17 cellular contexts compared by ENCODE assay signal in the genomic region with DNA sequence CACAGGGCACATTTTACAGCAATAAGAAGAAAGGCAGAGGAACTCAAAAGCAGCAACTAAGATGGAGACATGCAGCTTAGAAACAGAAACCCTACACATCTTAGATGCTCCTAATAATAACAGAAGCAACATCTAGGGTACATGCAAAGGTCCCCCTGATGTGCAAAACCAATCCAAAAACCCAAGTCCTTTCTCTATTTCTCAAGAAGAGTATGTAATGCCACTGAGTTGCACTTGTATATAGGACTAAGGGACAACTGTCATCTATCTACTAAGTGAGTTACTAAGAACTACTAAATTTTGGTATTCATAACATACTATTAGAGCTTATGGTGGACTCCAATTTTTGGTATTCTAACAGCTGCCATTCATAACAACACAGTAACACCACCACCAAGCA.
"Had no signal": no experiment of that assay in that cellular context is flagged by ENCODE, and none has a peak within 500 bp of the region (broad histone marks: within the 10 kb centered on the region; RNA-seq: fewer than 3 reads in every experiment).

No MANE protein-coding gene starts in this region.

- H3K4me1 ChIP-seq: breast epithelium had no signal

- H3K27ac ChIP-seq: ascending aorta, breast epithelium, dorsolateral prefrontal cortex, gastroesophageal sphincter, ovary, spleen, stomach, testis, upper lobe of right lung had no signal

- H3K27me3 ChIP-seq: ascending aorta, breast epithelium, dorsolateral prefrontal cortex, gastroesophageal sphincter, ovary, spleen, stomach, testis, upper lobe of right lung had no signal

- DNase-seq: activated CD4-positive, alpha-beta T cell treated with anti-CD3 and anti-CD28 coated beads, Interleukin-2, amount 50 U/mL, for 48 hours; activated CD8-positive, alpha-beta memory T cell treated with anti-CD3 and anti-CD28 coated beads, Interleukin-2, amount 50 U/mL, for 4 hours; activated naive CD4-positive, alpha-beta T cell treated with anti-CD3 and anti-CD28 coated beads, Interleukin-2, amount 10 ng/mL, durations not matched to agents 7 days and 5 days; dorsolateral prefrontal cortex; islet precursor cell; midbrain; ovary; spleen; stomach; SW 1271; testis; upper lobe of right lung had no signal

- H3K9me3 ChIP-seq: ascending aorta, breast epithelium, gastroesophageal sphincter, ovary, spleen, stomach, testis, upper lobe of right lung had no signal

- ATAC-seq: gastroesophageal sphincter, sciatic nerve, upper lobe of right lung had no signal

- H3K36me3 ChIP-seq: ovary had no signal

- H3K4me3 ChIP-seq: ascending aorta, breast epithelium, dorsolateral prefrontal cortex, gastroesophageal sphincter, lung, ovary, spleen, stomach, testis, upper lobe of right lung had no signal
